ENCODE assay signal across 16 cellular contexts in the genomic region with DNA sequence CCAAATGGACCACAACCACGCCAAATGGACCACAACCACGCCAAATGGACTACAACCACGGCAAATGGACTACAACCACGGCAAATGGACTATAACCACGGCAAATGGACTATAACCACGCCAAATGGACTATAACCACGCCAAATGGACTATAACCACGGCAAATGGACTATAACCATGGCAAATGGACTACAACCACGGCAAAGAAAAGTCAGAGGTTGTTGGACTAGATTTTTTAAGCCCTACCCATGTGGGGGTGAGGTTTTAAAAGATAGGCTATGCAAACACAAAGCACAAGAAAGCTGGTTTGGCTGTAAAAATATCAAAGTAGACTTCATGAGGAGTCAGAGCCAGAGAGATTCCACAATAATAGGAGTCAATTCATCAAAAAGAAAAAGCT. TPM values are rescaled to one million over a fixed set of nuclear protein-coding genes. Genes with fewer than 3 reads are reported as not detected.
DNase-seq lines count a peak whose midpoint lies in the region; FAIRE-seq and TF ChIP-seq lines count a peak whose summit lies in the region.
"Had no signal": no experiment of that assay in that cellular context is flagged by ENCODE, and none has a peak within 500 bp of the region (broad histone marks: within the 10 kb centered on the region; RNA-seq: fewer than 3 reads in every experiment).

No MANE protein-coding gene starts in this region.

- dilution Hi-C loops in keratinocyte (cut with MboI; ENCODE audit: extremely low pct_ligation_motif_present, low sequenced_read_pairs) = no loop called here

- WGBS in GM23248 (ENCODE audit: low coverage in 1 of 2, low lambda C conversion rate in 2 of 2, missing lambda C conversion rate in 2 of 2), 2 experiments = 93 to 97% methylated on average over 9 of the region's 9 CpGs
- WGBS in smooth muscle cell (ENCODE audit: low lambda C conversion rate) = 90% methylated on average over 9 of the region's 9 CpGs

- peak; percentile 74 for FAIRE-seq in keratinocyte (lab: Jason Lieb, UNC)

- no peak overlapping the region for H3K4me3 ChIP-seq in GM23248
- H3K4me3 ChIP-seq in astrocyte of the cerebellum (ENCODE audit: low read depth, low read length) = no peak overlapping the region
- H3K4me3 ChIP-seq in keratinocyte (ENCODE audit: control insufficient read depth in 2 of 3, extremely low read depth in 1 of 3, insufficient read depth in 2 of 3, low read depth in 1 of 3, low read length in 3 of 3) = no peak overlapping the region
- H3K4me3 ChIP-seq in smooth muscle cell = no peak overlapping the region
- H3K4me3 ChIP-seq: colonic mucosa, ovary had no signal

- no peaks in the 10 kb centered on the region for H3K9me3 ChIP-seq in GM23248 (ENCODE audit: low read depth)
- H3K9me3 ChIP-seq in keratinocyte (ENCODE audit: control insufficient read depth, low read depth, low read length) = no peaks in the 10 kb centered on the region
- no peaks in the 10 kb centered on the region for H3K9me3 ChIP-seq in smooth muscle cell (replicated peaks; ENCODE audit: low read depth)
- H3K9me3 ChIP-seq: colonic mucosa, ovary had no signal

- no peaks in the 10 kb centered on the region for H3K9me2 ChIP-seq in GM23248 (ENCODE audit: insufficient read depth)

- TF ChIP-seq CTCF in astrocyte of the cerebellum (IDR thresholded peaks at IDR 0.05; ENCODE audit: low read depth, low read length, missing control alignments) (no peak), keratinocyte (optimal IDR thresholded peaks at IDR 0.05 in 1 of 3, IDR thresholded peaks at IDR 0.05 in 1 of 3, conservative IDR thresholded peaks at IDR 0.05 in 1 of 3; ENCODE audit: extremely low read depth in 1 of 3, insufficient read depth in 2 of 3, low read length in 3 of 3) (no peak), smooth muscle cell (IDR thresholded peaks at IDR 0.05; ENCODE audit: borderline replicate concordance, insufficient read depth, poor library complexity, severe bottlenecking) (no peak)

- H3F3A ChIP-seq in GM23248 (ENCODE audit: insufficient read depth) (peaks cover 35% of the 10 kb centered on the region), smooth muscle cell (ENCODE audit: low read depth) (no peaks in the 10 kb centered on the region)

- H3K9ac ChIP-seq in GM23248 (peak overlapping the region; percentile 18; the same call in 1 of the 2 replicates), keratinocyte (ENCODE audit: control insufficient read depth, extremely low read depth, insufficient read depth, low read length) (no peak overlapping the region), smooth muscle cell (ENCODE audit: low read depth) (no peak overlapping the region)

- H4K20me1 ChIP-seq in GM23248 (ENCODE audit: insufficient read depth) = no peaks in the 10 kb centered on the region
- no peaks in the 10 kb centered on the region for H4K20me1 ChIP-seq in keratinocyte (ENCODE audit: control insufficient read depth, extremely low read depth, insufficient read depth, low read length)
- H4K20me1 ChIP-seq in smooth muscle cell (ENCODE audit: low read depth) = no peaks in the 10 kb centered on the region

- no peak overlapping the region for H2AFZ ChIP-seq in GM23248
- H2AFZ ChIP-seq in keratinocyte (ENCODE audit: control insufficient read depth, low read length) = no peak overlapping the region
- no peak overlapping the region for H2AFZ ChIP-seq in smooth muscle cell (ENCODE audit: low read depth)

- no peaks in the 10 kb centered on the region for H3K36me3 ChIP-seq in GM23248 (ENCODE audit: low read depth)
- H3K36me3 ChIP-seq in keratinocyte (ENCODE audit: control insufficient read depth in 2 of 2, extremely low read depth in 1 of 2, insufficient read depth in 2 of 2, low read length in 2 of 2) = peaks cover 0 to 5% of the 10 kb centered on the region in 2 experiments
- no peaks in the 10 kb centered on the region for H3K36me3 ChIP-seq in smooth muscle cell (ENCODE audit: low read depth)
- H3K36me3 ChIP-seq: colonic mucosa, ovary had no signal

- H3K4me2 ChIP-seq in GM23248 (ENCODE audit: unreplicated experiment) (peak overlapping the region; percentile 17), keratinocyte (ENCODE audit: control insufficient read depth, extremely low read depth, insufficient read depth, low read depth, low read length) (peak overlapping the region; percentile 12), smooth muscle cell (peak overlapping the region; percentile 49)

- in situ Hi-C loops in GM23248 (cut with MboI) (no loop called here), astrocyte of the cerebellum (cut with HindIII; ENCODE audit: low sequenced_read_pairs) (no loop called here)

- H3K9me1 ChIP-seq in keratinocyte (ENCODE audit: control insufficient read depth, extremely low read depth, insufficient read depth, low read length) = no peaks in the 10 kb centered on the region

- H3K27ac ChIP-seq in GM23248 (peak overlapping the region; percentile 70), keratinocyte (ENCODE audit: control insufficient read depth, insufficient read depth, low read length) (peak overlapping the region; percentile 59), smooth muscle cell (ENCODE audit: low read depth) (peak overlapping the region; percentile 73)
- H3K27ac ChIP-seq: colonic mucosa, ovary had no signal

- H3K79me2 ChIP-seq in GM23248 (ENCODE audit: insufficient read depth) = peaks cover 23% of the 10 kb centered on the region; the same call in 1 of the 2 replicates
- peaks cover 4% of the 10 kb centered on the region for H3K79me2 ChIP-seq in keratinocyte (ENCODE audit: control insufficient read depth, insufficient read depth, low read length)
- H3K79me2 ChIP-seq in smooth muscle cell (ENCODE audit: low read depth) = no peaks in the 10 kb centered on the region

- H3K27me3 ChIP-seq in GM23248 (replicated peaks; ENCODE audit: insufficient read depth) (no peaks in the 10 kb centered on the region), keratinocyte (ENCODE audit: control insufficient read depth, extremely low read depth, insufficient read depth, low read length) (no peaks in the 10 kb centered on the region), smooth muscle cell (ENCODE audit: low read depth) (no peaks in the 10 kb centered on the region)
- H3K27me3 ChIP-seq: colonic mucosa, ovary had no signal

- H3K4me1 ChIP-seq in GM23248 (ENCODE audit: insufficient read depth) (peaks cover 29% of the 10 kb centered on the region), keratinocyte (ENCODE audit: control insufficient read depth, extremely low read depth, insufficient read depth, low read length) (peaks cover 6% of the 10 kb centered on the region), smooth muscle cell (ENCODE audit: low read depth) (peaks cover 8% of the 10 kb centered on the region)
- H3K4me1 ChIP-seq: colonic mucosa had no signal

- DNase-seq in GM23248 (peak; percentile 50), astrocyte of the cerebellum (ENCODE audit: low read depth) (peak; percentile 44), keratinocyte (ENCODE audit: low read depth, low spot score) (no peak), smooth muscle cell (lab: John Stamatoyannopoulos, UW; ENCODE audit: unreplicated experiment) (no peak), cerebellar nuclear complex (lab: John Stamatoyannopoulos, UW) (no peak), SIG-M5 (lab: John Stamatoyannopoulos, UW) (no peak), hepatic stellate cell (ENCODE audit: low spot score) (no peak)
- DNase-seq: activated CD4-positive, alpha-beta memory T cell treated with anti-CD3 and anti-CD28 coated beads for 36 hours; C1 segment of cervical spinal cord; colonic mucosa; DND-41; MM.1S; NCI-H1930; NCI-H524 treated with DMSO at 0.1 percent for 48 hours; ovary; stimulated activated naive B cell treated with anti-CD40 and anti-IgM and Interleukin-4, amounts not matched to agents 10 μg/mL and 1 μg/mL and 100 μg/mL, for 72 hours had no signal

RNA-seq across cellular contexts. Expression of gene NCAPG2, which starts 55.8 kb away (rescaled TPM):
- total RNA-seq in GM23248 (2014; rRNA removed; shearing (Covaris generic)) = 15.6 and 15.7 TPM in 2 replicates
- 15.7 and 17.3 TPM in 2 replicates for polyA plus RNA-seq in GM23248 (2016; fragmentation: Nextera tagmentation; extraction: Ambion mirVana)
- 4.4 to 16.5 TPM (median 14.9 TPM) in 3 replicates for polyA plus RNA-seq in keratinocyte
- 1.2 TPM for polyA plus RNA-seq in keratinocyte (2011; ENCODE audit: low read depth)
- 4.6 and 6.0 TPM in 2 replicates for polyA plus RNA-seq in keratinocyte (2011; cell fraction: cytosol; rRNA removed)
- 7.7 and 7.8 TPM in 2 replicates for polyA plus RNA-seq in keratinocyte (2011; cell fraction: nucleus; rRNA removed)
- polyA plus RNA-seq in keratinocyte (2012; ENCODE audit: low replicate concordance) = 1.5 and 12.4 TPM in 2 replicates
- 6.0 to 20.7 TPM (median 15.5 TPM) in 3 replicates for polyA minus RNA-seq in keratinocyte
- polyA minus RNA-seq in keratinocyte (2011; cell fraction: cytosol; rRNA and poly(A)+ RNA removed) = 4.4 TPM
- 5.2 and 8.7 TPM in 2 replicates for polyA minus RNA-seq in keratinocyte (2011; cell fraction: nucleus; rRNA and poly(A)+ RNA removed)
- total RNA-seq in smooth muscle cell = 9.9 and 18.5 TPM in 2 replicates
- polyA plus RNA-seq in smooth muscle cell = 10.0 and 12.5 TPM in 2 replicates

Comparison
In these comparisons a context has a peak if more than half of its experiments do, and no peak if none do; other contexts are left out.
1. DNase-seq: peak in GM23248 (single experiment) and astrocyte of the cerebellum (single experiment); none in keratinocyte (single experiment), smooth muscle cell (single experiment), cerebellar nuclear complex (0 of 2), SIG-M5 (single experiment) and hepatic stellate cell (single experiment).
2. Peak in every context shown above with its lines, with median percentiles within 50 percentile points of each other: H3K27ac ChIP-seq and H3K4me2 ChIP-seq.